ENCODE assay signal across 21 cellular contexts in the genomic region with DNA sequence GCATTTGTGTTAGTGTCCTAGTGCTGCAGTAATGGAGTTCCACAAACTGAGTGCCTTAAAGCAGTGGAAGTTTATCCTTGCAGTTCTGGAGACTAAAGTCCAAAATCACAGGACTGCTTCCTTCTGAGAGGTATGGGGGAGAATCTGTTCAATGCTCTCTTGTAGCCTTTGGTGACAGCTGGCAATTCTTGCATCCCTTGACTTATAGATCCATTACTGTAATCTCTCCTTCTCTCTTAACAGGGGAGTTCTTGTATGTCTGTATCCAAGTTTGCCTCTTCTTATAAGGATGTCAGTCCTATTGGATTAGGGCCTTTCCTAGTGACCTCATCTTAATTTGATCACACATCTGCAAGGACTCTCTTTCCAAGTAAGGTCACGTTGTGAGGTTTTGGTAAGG.
DNase-seq lines count a peak whose midpoint lies in the region; ATAC-seq and TF ChIP-seq lines count a peak whose summit lies in the region.
"Had no signal": no experiment of that assay in that cellular context is flagged by ENCODE, and none has a peak within 500 bp of the region (broad histone marks: within the 10 kb centered on the region; RNA-seq: fewer than 3 reads in every experiment).

No MANE protein-coding gene starts in this region.

- H2BK120ac ChIP-seq in mesendoderm (ENCODE audit: low read depth, low read length) = no peak overlapping the region

- no peak overlapping the region for H2AK5ac ChIP-seq in mesendoderm (ENCODE audit: low read length)

- H3K27ac ChIP-seq in breast epithelium (no peak overlapping the region), mesendoderm (ENCODE audit: low read depth, low read length) (no peak overlapping the region)
- H3K27ac ChIP-seq: GM23248, RWPE1 had no signal

- no peak overlapping the region for H3K4me3 ChIP-seq in breast epithelium
- H3K4me3 ChIP-seq in mesendoderm (ENCODE audit: low read length) = no peak overlapping the region
- no peak overlapping the region for H3K4me3 ChIP-seq in foreskin fibroblast (ENCODE audit: low read depth in 1 of 2, low read length in 2 of 2)
- H3K4me3 ChIP-seq: GM23248 had no signal

- H3K4me1 ChIP-seq in breast epithelium (no peaks in the 10 kb centered on the region), mesendoderm (ENCODE audit: control insufficient read depth, low read depth, low read length) (no peaks in the 10 kb centered on the region)

- POLR2A ChIA-PET in MCF 10A (lab: Yijun Ruan, JAX) = interaction anchor here (1.1 kb wide), 1 partner anchor 9 kb away, joined by 5 read pairs; no protein-coding TSS in a partner anchor

- no peak overlapping the region for H3K4ac ChIP-seq in mesendoderm (ENCODE audit: low read depth, low read length)

- H4K5ac ChIP-seq in mesendoderm (ENCODE audit: low read length) = no peak overlapping the region

- no peak overlapping the region for H3K56ac ChIP-seq in mesendoderm (ENCODE audit: low read length)

- H3K79me1 ChIP-seq in mesendoderm (ENCODE audit: low read length) = peaks cover 18% of the 10 kb centered on the region

- DNase-seq in MCF 10A (ENCODE audit: unreplicated experiment) (no peak), breast epithelium (ENCODE audit: low spot score in 2 of 2) (no peak), T-helper 17 cell (no peak), mesendoderm (peak; percentile 35), foreskin fibroblast (no peak), medulla oblongata (ENCODE audit: extremely low spot score) (no peak)
- DNase-seq: ACHN, AML-193, COR-L47, GM23248, KG1, NCI-H1048, NCI-H1436 treated with DMSO at 0.1 percent for 48 hours, NCI-H2029 treated with DMSO at 0.1 percent for 48 hours, NCI-H2171 treated with DMSO at 0.1 percent for 48 hours, NCI-H748 treated with DMSO at 0.1 percent for 48 hours, PC-3 had no signal

- H3K27ac Mint-ChIP-seq in MCF 10A (ENCODE audit: low read depth, unreplicated experiment) (peak overlapping the region; percentile 18), T-helper 17 cell (peak overlapping the region; percentile 22)

- no peaks in the 10 kb centered on the region for H3K36me3 ChIP-seq in breast epithelium
- H3K36me3 ChIP-seq in mesendoderm (ENCODE audit: control insufficient read depth, insufficient read depth, low read length) = peaks cover 7% of the 10 kb centered on the region

- no peak overlapping the region for H3K9ac ChIP-seq in mesendoderm (ENCODE audit: low read length)
- H3K9ac ChIP-seq: GM23248 had no signal

- TF ChIP-seq CTCF in MCF 10A (IDR thresholded peaks at IDR 0.05; ENCODE audit: unreplicated experiment) = no peak
- no peak for TF ChIP-seq CTCF in breast epithelium (IDR thresholded peaks at IDR 0.05)
- no peak for TF ChIP-seq CTCF in foreskin fibroblast (IDR thresholded peaks at IDR 0.05; ENCODE audit: low read depth, low read length)

- no CpG with 5 or more reads among the region's 1 CpG for WGBS in mesendoderm (ENCODE audit: extremely low coverage, insufficient coverage, low lambda C conversion rate)

- no peak overlapping the region for H3K23ac ChIP-seq in mesendoderm (ENCODE audit: low read length)

- TF ChIP-seq POLR2A in breast epithelium (IDR thresholded peaks at IDR 0.05) = no peak

- intact Hi-C loops in MCF 10A (cut with micrococcal nuclease) (no loop called here), breast epithelium (cut with DNase I; ENCODE audit: low total_unique reads) (no loop called here)

- peaks cover 26% of the 10 kb centered on the region for H3K79me2 ChIP-seq in mesendoderm (ENCODE audit: control insufficient read depth, insufficient read depth, low read length)

- H3K4me3 Mint-ChIP-seq in MCF 10A (ENCODE audit: unreplicated experiment) (no peak overlapping the region), T-helper 17 cell (no peak overlapping the region)
- H3K4me3 Mint-ChIP-seq: CD14-positive monocyte had no signal

- BruUV-seq in MCF 10A (replicated peaks; lab: Mats Ljungman, UMichigan) = no TSS peak

- H3K4me2 ChIP-seq in mesendoderm (ENCODE audit: low read length) = no peak overlapping the region

- H4K8ac ChIP-seq in mesendoderm (ENCODE audit: low read depth, low read length) = no peak overlapping the region

- H3K9me3 ChIP-seq in breast epithelium = no peaks in the 10 kb centered on the region
- no peaks in the 10 kb centered on the region for H3K9me3 ChIP-seq in T-helper 17 cell (ENCODE audit: control insufficient read depth, low read length, poor library complexity, severe bottlenecking)

- H3K18ac ChIP-seq in mesendoderm (ENCODE audit: low read length) = no peak overlapping the region

- no peaks in the 10 kb centered on the region for H3K27me3 ChIP-seq in breast epithelium
- H3K27me3 ChIP-seq in mesendoderm (ENCODE audit: insufficient read depth, low read length, poor library complexity) = no peaks in the 10 kb centered on the region

- no peak overlapping the region for H2BK15ac ChIP-seq in mesendoderm (replicated peaks; ENCODE audit: low read depth)

- ATAC-seq in T-helper 17 cell (no peak), esophagus mucosa (no peak)
- ATAC-seq: HepG2, PC-3 had no signal

- H3K36me3 Mint-ChIP-seq in MCF 10A (ENCODE audit: insufficient read depth, unreplicated experiment) (peaks cover 82% of the 10 kb centered on the region), T-helper 17 cell (ENCODE audit: low read depth) (peaks cover 27% of the 10 kb centered on the region)

- CTCF ChIA-PET in MCF 10A (lab: Yijun Ruan, JAX) = interaction anchor here (0.6 kb wide), 1 partner anchor 503 kb away, joined by 3 read pairs; no protein-coding TSS in a partner anchor

- H3K27me3 Mint-ChIP-seq in MCF 10A (ENCODE audit: insufficient read depth, unreplicated experiment) (no peaks in the 10 kb centered on the region), T-helper 17 cell (no peaks in the 10 kb centered on the region)

- no peaks in the 10 kb centered on the region for H3K9me3 Mint-ChIP-seq in MCF 10A (ENCODE audit: unreplicated experiment)

- H3K4me1 Mint-ChIP-seq in MCF 10A (ENCODE audit: insufficient read depth, unreplicated experiment) = peaks cover 11% of the 10 kb centered on the region
- H3K4me1 Mint-ChIP-seq in T-helper 17 cell = peaks cover 52% of the 10 kb centered on the region

- no peak overlapping the region for H2BK5ac ChIP-seq in mesendoderm (ENCODE audit: low read length)
